1 cellular context compared by ENCODE assay signal in the genomic region with DNA sequence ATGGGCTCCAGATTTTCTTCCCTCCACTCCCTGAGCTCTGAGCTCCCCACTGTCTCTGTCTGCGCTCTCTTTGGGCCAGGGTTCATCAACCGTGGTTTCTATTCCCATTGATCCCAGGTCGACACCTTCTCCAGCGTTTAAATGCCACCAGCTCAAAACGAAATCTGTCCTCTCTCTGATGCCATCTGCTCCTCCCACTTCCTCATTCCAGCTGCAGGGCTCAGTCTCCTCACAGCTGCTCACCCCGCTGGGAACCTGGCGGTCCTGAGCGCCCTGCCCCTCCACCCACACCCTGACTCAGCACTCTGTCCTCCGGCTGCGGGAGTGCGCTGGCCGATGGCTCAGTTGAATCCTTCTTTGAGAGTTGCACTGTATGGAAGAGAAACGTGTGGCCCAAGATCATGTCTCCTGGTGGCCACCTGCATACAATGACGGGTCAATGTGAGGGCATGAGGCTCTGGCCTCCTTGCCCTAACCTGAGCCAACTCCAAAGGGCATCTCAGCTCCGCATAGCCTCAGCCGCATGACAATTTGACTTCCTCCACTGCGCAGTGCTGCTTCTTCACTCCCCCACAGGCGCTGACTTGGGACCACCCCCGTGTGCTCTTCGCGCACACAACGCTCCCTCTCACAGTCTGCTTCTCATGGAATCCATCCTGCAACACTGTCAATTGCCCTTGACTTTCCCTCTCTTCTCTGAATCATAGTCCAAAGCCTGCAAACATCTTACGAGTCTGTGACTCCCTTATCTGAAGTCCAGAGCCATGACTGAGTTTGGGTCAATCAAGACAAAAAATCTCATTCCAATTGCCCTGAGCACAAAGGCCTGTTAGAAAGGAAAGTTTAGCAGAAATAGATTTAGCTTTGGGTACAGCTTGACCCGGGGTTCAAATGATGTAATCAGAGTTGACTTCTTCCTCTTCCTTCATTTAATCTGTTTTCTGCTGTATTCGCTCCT.
A peak's percentile ranks its signal among the peaks of the same experiment; 100 is the strongest.
TF ChIP-seq lines count a peak whose summit lies in the region.

No MANE protein-coding gene starts in this region.

TF ChIP-seq in K562, 482 proteins besides CTCF, POLR2A, EP300 and RAD21 (continued from another document and continues in another):
- TF ChIP-seq, protein P1, sequence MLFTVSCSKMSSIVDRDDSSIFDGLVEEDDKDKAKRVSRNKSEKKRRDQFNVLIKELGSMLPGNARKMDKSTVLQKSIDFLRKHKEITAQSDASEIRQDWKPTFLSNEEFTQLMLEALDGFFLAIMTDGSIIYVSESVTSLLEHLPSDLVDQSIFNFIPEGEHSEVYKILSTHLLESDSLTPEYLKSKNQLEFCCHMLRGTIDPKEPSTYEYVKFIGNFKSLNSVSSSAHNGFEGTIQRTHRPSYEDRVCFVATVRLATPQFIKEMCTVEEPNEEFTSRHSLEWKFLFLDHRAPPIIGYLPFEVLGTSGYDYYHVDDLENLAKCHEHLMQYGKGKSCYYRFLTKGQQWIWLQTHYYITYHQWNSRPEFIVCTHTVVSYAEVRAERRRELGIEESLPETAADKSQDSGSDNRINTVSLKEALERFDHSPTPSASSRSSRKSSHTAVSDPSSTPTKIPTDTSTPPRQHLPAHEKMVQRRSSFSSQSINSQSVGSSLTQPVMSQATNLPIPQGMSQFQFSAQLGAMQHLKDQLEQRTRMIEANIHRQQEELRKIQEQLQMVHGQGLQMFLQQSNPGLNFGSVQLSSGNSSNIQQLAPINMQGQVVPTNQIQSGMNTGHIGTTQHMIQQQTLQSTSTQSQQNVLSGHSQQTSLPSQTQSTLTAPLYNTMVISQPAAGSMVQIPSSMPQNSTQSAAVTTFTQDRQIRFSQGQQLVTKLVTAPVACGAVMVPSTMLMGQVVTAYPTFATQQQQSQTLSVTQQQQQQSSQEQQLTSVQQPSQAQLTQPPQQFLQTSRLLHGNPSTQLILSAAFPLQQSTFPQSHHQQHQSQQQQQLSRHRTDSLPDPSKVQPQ (CRISPR knock-in tag; IDR thresholded peaks at IDR 0.05; ENCODE audit: borderline replicate concordance) = no peak
- TF ChIP-seq MECOM (CRISPR knock-in tag; IDR thresholded peaks at IDR 0.05) = no peak
- TF ChIP-seq HDAC6 (IDR thresholded peaks at IDR 0.05; ENCODE audit: low read depth, low read length) = no peak
- no peak for TF ChIP-seq ZNF57 (CRISPR knock-in tag; IDR thresholded peaks at IDR 0.05)
- TF ChIP-seq ZNF121 (CRISPR knock-in tag; conservative IDR thresholded peaks at IDR 0.05) = no peak
- no peak for TF ChIP-seq CBX8 (IDR thresholded peaks at IDR 0.05; ENCODE audit: borderline replicate concordance, extremely low read depth, low read depth, low read length, poor library complexity, severe bottlenecking)
- no peak for TF ChIP-seq ZNF253 (CRISPR knock-in tag; conservative IDR thresholded peaks at IDR 0.05)
- TF ChIP-seq, protein P2, sequence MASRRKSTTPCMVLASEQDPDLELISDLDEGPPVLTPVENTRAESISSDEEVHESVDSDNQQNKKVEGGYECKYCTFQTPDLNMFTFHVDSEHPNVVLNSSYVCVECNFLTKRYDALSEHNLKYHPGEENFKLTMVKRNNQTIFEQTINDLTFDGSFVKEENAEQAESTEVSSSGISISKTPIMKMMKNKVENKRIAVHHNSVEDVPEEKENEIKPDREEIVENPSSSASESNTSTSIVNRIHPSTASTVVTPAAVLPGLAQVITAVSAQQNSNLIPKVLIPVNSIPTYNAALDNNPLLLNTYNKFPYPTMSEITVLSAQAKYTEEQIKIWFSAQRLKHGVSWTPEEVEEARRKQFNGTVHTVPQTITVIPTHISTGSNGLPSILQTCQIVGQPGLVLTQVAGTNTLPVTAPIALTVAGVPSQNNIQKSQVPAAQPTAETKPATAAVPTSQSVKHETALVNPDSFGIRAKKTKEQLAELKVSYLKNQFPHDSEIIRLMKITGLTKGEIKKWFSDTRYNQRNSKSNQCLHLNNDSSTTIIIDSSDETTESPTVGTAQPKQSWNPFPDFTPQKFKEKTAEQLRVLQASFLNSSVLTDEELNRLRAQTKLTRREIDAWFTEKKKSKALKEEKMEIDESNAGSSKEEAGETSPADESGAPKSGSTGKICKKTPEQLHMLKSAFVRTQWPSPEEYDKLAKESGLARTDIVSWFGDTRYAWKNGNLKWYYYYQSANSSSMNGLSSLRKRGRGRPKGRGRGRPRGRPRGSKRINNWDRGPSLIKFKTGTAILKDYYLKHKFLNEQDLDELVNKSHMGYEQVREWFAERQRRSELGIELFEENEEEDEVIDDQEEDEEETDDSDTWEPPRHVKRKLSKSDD (conservative IDR thresholded peaks at IDR 0.05; ENCODE audit: low read length) = no peak
- TF ChIP-seq CEBPG (CRISPR knock-in tag; IDR thresholded peaks at IDR 0.05) = no peak
- peak in 1 of 2 experiments; percentile 33; a peak in 1 of 4 replicates for TF ChIP-seq CEBPG (tag; conservative IDR thresholded peaks at IDR 0.05 in 1 of 2, IDR thresholded peaks at IDR 0.05 in 1 of 2)
- TF ChIP-seq TSC22D4 (tag; IDR thresholded peaks at IDR 0.05) = no peak
- TF ChIP-seq, protein P3, sequence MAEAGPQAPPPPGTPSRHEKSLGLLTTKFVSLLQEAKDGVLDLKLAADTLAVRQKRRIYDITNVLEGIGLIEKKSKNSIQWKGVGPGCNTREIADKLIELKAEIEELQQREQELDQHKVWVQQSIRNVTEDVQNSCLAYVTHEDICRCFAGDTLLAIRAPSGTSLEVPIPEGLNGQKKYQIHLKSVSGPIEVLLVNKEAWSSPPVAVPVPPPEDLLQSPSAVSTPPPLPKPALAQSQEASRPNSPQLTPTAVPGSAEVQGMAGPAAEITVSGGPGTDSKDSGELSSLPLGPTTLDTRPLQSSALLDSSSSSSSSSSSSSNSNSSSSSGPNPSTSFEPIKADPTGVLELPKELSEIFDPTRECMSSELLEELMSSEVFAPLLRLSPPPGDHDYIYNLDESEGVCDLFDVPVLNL (CRISPR knock-in tag; IDR thresholded peaks at IDR 0.05; ENCODE audit: low read depth) = no peak
- TF ChIP-seq SIX5 (IDR thresholded peaks at IDR 0.05; ENCODE audit: borderline replicate concordance in 1 of 2, insufficient read depth in 1 of 2, low read depth in 1 of 2, low read length in 2 of 2) = no peak
- TF ChIP-seq, protein P4, sequence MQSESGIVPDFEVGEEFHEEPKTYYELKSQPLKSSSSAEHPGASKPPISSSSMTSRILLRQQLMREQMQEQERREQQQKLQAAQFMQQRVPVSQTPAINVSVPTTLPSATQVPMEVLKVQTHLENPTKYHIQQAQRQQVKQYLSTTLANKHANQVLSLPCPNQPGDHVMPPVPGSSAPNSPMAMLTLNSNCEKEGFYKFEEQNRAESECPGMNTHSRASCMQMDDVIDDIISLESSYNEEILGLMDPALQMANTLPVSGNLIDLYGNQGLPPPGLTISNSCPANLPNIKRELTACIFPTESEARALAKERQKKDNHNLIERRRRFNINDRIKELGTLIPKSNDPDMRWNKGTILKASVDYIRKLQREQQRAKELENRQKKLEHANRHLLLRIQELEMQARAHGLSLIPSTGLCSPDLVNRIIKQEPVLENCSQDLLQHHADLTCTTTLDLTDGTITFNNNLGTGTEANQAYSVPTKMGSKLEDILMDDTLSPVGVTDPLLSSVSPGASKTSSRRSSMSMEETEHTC (IDR thresholded peaks at IDR 0.05) = no peak
- TF ChIP-seq, protein P5, sequence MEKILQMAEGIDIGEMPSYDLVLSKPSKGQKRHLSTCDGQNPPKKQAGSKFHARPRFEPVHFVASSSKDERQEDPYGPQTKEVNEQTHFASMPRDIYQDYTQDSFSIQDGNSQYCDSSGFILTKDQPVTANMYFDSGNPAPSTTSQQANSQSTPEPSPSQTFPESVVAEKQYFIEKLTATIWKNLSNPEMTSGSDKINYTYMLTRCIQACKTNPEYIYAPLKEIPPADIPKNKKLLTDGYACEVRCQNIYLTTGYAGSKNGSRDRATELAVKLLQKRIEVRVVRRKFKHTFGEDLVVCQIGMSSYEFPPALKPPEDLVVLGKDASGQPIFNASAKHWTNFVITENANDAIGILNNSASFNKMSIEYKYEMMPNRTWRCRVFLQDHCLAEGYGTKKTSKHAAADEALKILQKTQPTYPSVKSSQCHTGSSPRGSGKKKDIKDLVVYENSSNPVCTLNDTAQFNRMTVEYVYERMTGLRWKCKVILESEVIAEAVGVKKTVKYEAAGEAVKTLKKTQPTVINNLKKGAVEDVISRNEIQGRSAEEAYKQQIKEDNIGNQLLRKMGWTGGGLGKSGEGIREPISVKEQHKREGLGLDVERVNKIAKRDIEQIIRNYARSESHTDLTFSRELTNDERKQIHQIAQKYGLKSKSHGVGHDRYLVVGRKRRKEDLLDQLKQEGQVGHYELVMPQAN (IDR thresholded peaks at IDR 0.05; ENCODE audit: borderline replicate concordance) = no peak
- peak; percentile 15; the same call in 1 of the 2 replicates for TF ChIP-seq ZNF589 (CRISPR knock-in tag; IDR thresholded peaks at IDR 0.05; ENCODE audit: low read depth)
- TF ChIP-seq CHD2 (IDR thresholded peaks at IDR 0.05; ENCODE audit: low read depth, low read length) = peak; percentile 10; the same call in 1 of the 2 replicates
- peak; percentile 74 for TF ChIP-seq EP400 (IDR thresholded peaks at IDR 0.05)
- 0 out of 2 replicates have a peak, but pooled peaks have one; percentile 23 for TF ChIP-seq ARID2 (IDR thresholded peaks at IDR 0.05)
- TF ChIP-seq, protein P6, sequence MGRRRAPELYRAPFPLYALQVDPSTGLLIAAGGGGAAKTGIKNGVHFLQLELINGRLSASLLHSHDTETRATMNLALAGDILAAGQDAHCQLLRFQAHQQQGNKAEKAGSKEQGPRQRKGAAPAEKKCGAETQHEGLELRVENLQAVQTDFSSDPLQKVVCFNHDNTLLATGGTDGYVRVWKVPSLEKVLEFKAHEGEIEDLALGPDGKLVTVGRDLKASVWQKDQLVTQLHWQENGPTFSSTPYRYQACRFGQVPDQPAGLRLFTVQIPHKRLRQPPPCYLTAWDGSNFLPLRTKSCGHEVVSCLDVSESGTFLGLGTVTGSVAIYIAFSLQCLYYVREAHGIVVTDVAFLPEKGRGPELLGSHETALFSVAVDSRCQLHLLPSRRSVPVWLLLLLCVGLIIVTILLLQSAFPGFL (CRISPR knock-in tag; IDR thresholded peaks at IDR 0.05) = no peak
- no peak for TF ChIP-seq ZNF274 (IDR thresholded peaks at IDR 0.05; ENCODE audit: borderline replicate concordance, low read depth, low read length)
- TF ChIP-seq, protein P7, sequence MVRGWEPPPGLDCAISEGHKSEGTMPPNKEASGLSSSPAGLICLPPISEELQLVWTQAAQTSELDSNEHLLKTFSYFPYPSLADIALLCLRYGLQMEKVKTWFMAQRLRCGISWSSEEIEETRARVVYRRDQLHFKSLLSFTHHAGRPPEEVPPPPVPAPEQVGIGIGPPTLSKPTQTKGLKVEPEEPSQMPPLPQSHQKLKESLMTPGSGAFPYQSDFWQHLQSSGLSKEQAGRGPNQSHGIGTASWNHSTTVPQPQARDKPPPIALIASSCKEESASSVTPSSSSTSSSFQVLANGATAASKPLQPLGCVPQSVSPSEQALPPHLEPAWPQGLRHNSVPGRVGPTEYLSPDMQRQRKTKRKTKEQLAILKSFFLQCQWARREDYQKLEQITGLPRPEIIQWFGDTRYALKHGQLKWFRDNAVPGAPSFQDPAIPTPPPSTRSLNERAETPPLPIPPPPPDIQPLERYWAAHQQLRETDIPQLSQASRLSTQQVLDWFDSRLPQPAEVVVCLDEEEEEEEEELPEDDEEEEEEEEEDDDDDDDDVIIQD (CRISPR knock-in tag; IDR thresholded peaks at IDR 0.05) = no peak
- TF ChIP-seq, protein P8, sequence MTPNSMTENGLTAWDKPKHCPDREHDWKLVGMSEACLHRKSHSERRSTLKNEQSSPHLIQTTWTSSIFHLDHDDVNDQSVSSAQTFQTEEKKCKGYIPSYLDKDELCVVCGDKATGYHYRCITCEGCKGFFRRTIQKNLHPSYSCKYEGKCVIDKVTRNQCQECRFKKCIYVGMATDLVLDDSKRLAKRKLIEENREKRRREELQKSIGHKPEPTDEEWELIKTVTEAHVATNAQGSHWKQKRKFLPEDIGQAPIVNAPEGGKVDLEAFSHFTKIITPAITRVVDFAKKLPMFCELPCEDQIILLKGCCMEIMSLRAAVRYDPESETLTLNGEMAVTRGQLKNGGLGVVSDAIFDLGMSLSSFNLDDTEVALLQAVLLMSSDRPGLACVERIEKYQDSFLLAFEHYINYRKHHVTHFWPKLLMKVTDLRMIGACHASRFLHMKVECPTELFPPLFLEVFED (CRISPR knock-in tag; conservative IDR thresholded peaks at IDR 0.05) = peak; percentile 46; the same call in 1 of the 2 replicates
- no peak; the same call in 1 of the 2 replicates for TF ChIP-seq ZNF76 (CRISPR knock-in tag; IDR thresholded peaks at IDR 0.05; ENCODE audit: borderline replicate concordance)
- TF ChIP-seq POLR3G (IDR thresholded peaks at IDR 0.05; ENCODE audit: extremely low read depth, insufficient read length, insufficient replicate concordance) = no peak
- no peak for TF ChIP-seq PHB2 (IDR thresholded peaks at IDR 0.05; ENCODE audit: low read depth)
- no peak for TF ChIP-seq ZNF384 (IDR thresholded peaks at IDR 0.05; ENCODE audit: low read depth, low read length)
- TF ChIP-seq, protein P9, sequence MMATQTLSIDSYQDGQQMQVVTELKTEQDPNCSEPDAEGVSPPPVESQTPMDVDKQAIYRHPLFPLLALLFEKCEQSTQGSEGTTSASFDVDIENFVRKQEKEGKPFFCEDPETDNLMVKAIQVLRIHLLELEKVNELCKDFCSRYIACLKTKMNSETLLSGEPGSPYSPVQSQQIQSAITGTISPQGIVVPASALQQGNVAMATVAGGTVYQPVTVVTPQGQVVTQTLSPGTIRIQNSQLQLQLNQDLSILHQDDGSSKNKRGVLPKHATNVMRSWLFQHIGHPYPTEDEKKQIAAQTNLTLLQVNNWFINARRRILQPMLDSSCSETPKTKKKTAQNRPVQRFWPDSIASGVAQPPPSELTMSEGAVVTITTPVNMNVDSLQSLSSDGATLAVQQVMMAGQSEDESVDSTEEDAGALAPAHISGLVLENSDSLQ (IDR thresholded peaks at IDR 0.05) = peak; percentile 46; the same call in 1 of the 2 replicates
- TF ChIP-seq SAP30 (IDR thresholded peaks at IDR 0.05; ENCODE audit: borderline replicate concordance, insufficient read depth, low read depth, low read length, poor library complexity, severe bottlenecking) = no peak
- no peak for TF ChIP-seq U2AF1 (optimal IDR thresholded peaks at IDR 0.05; ENCODE audit: low read depth, low read length)
- 0 out of 2 replicates have a peak, but pooled peaks have one; percentile 23 for TF ChIP-seq ZNF584 (CRISPR knock-in tag; IDR thresholded peaks at IDR 0.05; ENCODE audit: low read depth)
- no peak for TF ChIP-seq NFATC3 (IDR thresholded peaks at IDR 0.05)
- no peak for TF ChIP-seq CBFB (CRISPR knock-in tag; IDR thresholded peaks at IDR 0.05)
- TF ChIP-seq HDAC1 (IDR thresholded peaks at IDR 0.05) = peak in 1 of 2 experiments; percentile 84; a peak in 1 of 4 replicates
- no peak for TF ChIP-seq ZNF445 (CRISPR knock-in tag; IDR thresholded peaks at IDR 0.05; ENCODE audit: low read depth)
- no peak for TF ChIP-seq CEBPB (tag; IDR thresholded peaks at IDR 0.05)
- TF ChIP-seq, protein P10, sequence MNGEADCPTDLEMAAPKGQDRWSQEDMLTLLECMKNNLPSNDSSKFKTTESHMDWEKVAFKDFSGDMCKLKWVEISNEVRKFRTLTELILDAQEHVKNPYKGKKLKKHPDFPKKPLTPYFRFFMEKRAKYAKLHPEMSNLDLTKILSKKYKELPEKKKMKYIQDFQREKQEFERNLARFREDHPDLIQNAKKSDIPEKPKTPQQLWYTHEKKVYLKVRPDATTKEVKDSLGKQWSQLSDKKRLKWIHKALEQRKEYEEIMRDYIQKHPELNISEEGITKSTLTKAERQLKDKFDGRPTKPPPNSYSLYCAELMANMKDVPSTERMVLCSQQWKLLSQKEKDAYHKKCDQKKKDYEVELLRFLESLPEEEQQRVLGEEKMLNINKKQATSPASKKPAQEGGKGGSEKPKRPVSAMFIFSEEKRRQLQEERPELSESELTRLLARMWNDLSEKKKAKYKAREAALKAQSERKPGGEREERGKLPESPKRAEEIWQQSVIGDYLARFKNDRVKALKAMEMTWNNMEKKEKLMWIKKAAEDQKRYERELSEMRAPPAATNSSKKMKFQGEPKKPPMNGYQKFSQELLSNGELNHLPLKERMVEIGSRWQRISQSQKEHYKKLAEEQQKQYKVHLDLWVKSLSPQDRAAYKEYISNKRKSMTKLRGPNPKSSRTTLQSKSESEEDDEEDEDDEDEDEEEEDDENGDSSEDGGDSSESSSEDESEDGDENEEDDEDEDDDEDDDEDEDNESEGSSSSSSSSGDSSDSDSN (IDR thresholded peaks at IDR 0.05; ENCODE audit: borderline replicate concordance in 1 of 2, low read depth in 2 of 2, low read length in 2 of 2) = peak in 1 of 2 experiments; percentile 75; a peak in 2 of 4 replicates
